Comparison of ENCODE assay signal across 1 cellular context in genomic region chr10:95097805-95098204, GRCh38.
A peak's percentile ranks its signal among the peaks of the same experiment; 100 is the strongest.
TF ChIP-seq lines count a peak whose summit lies in the region.

No MANE protein-coding gene starts in this region.

TF ChIP-seq in HepG2, 621 proteins besides CTCF, POLR2A, EP300 and RAD21 (continued from another document and continues in another):
- no peak for TF ChIP-seq ZBTB43 (CRISPR knock-in tag; conservative IDR thresholded peaks at IDR 0.05)
- no peak for TF ChIP-seq TCF7L2 (IDR thresholded peaks at IDR 0.05; ENCODE audit: low read depth, low read length)
- TF ChIP-seq GRHL1 (CRISPR knock-in tag; conservative IDR thresholded peaks at IDR 0.05), result no peak
- no peak for TF ChIP-seq NFKBIZ (CRISPR knock-in tag; IDR thresholded peaks at IDR 0.05)
- TF ChIP-seq ZNF574 (CRISPR knock-in tag; IDR thresholded peaks at IDR 0.05), result no peak
- TF ChIP-seq SP5 (CRISPR knock-in tag; IDR thresholded peaks at IDR 0.05; ENCODE audit: borderline replicate concordance, low read depth), result no peak
- TF ChIP-seq TRIM22 (IDR thresholded peaks at IDR 0.05), result no peak
- peak; percentile 38; the same call in 1 of the 2 replicates for TF ChIP-seq GATAD2A (CRISPR knock-in tag; IDR thresholded peaks at IDR 0.05)
- no peak for TF ChIP-seq ZNF276 (CRISPR knock-in tag; IDR thresholded peaks at IDR 0.05; ENCODE audit: low read depth)
- no peak for TF ChIP-seq KLF15 (CRISPR knock-in tag; IDR thresholded peaks at IDR 0.05; ENCODE audit: borderline replicate concordance)
- TF ChIP-seq RARA (CRISPR knock-in tag; IDR thresholded peaks at IDR 0.05), result peak; percentile 21; the same call in 1 of the 2 replicates
- peak; percentile 42; the same call in 1 of the 2 replicates for TF ChIP-seq POGZ (CRISPR knock-in tag; IDR thresholded peaks at IDR 0.05)
- no peak for TF ChIP-seq SKI (IDR thresholded peaks at IDR 0.05; ENCODE audit: partially characterized antibody)
- no peak for TF ChIP-seq DMTF1 (CRISPR knock-in tag; IDR thresholded peaks at IDR 0.05)
- no peak for TF ChIP-seq MLLT10 (CRISPR knock-in tag; IDR thresholded peaks at IDR 0.05)
- no peak for TF ChIP-seq NFATC3 (CRISPR knock-in tag; IDR thresholded peaks at IDR 0.05)
- TF ChIP-seq MLXIP (CRISPR knock-in tag; IDR thresholded peaks at IDR 0.05; ENCODE audit: borderline replicate concordance), result no peak
- no peak for TF ChIP-seq RBFOX2 (IDR thresholded peaks at IDR 0.05; ENCODE audit: low read depth, low read length)
- peak; percentile 54 for TF ChIP-seq ARID5B (CRISPR knock-in tag; IDR thresholded peaks at IDR 0.05)
- TF ChIP-seq FOXA3 (CRISPR knock-in tag; IDR thresholded peaks at IDR 0.05), result peak; percentile 69
- TF ChIP-seq ZNF83 (CRISPR knock-in tag; IDR thresholded peaks at IDR 0.05; ENCODE audit: borderline replicate concordance), result no peak
- TF ChIP-seq ZFP1 (CRISPR knock-in tag; IDR thresholded peaks at IDR 0.05), result no peak
- no peak for TF ChIP-seq ZNF350 (CRISPR knock-in tag; IDR thresholded peaks at IDR 0.05; ENCODE audit: borderline replicate concordance, low read depth)
- no peak for TF ChIP-seq THAP7 (CRISPR knock-in tag; IDR thresholded peaks at IDR 0.05)
- no peak for TF ChIP-seq ZNF142 (CRISPR knock-in tag; IDR thresholded peaks at IDR 0.05)
